Comparison of ENCODE assay signal across 25 cellular contexts in genomic region chr2:6928452-6928851, GRCh38. TPM values are rescaled to one million over a fixed set of nuclear protein-coding genes. Genes with fewer than 3 reads are reported as not detected.
A peak's percentile ranks its signal among the peaks of the same experiment; 100 is the strongest.
DNase-seq lines count a peak whose midpoint lies in the region; ATAC-seq and TF ChIP-seq lines count a peak whose summit lies in the region.
"Had no signal": no experiment of that assay in that cellular context is flagged by ENCODE, and none has a peak within 500 bp of the region (broad histone marks: within the 10 kb centered on the region; RNA-seq: fewer than 3 reads in every experiment).

No MANE protein-coding gene starts in this region.

- POLR2A ChIA-PET in activated naive CD8-positive, alpha-beta T cell treated with anti-CD3 and anti-CD28 coated beads, Interleukin-2, amount 10 ng/mL, durations not matched to agents 7 days and 5 days (lab: Charles Lee) = interaction anchor here (2.6 kb wide), 1 partner anchor 10 kb away, joined by 13 read pairs; no protein-coding TSS in a partner anchor
- POLR2A ChIA-PET in naive thymus-derived CD4-positive, alpha-beta T cell (lab: Charles Lee) = interaction anchor here (0.9 to 1.8 kb wide), 3 partner anchors 30 to 83 kb away, joined by 3 to 4 read pairs (median 3); no protein-coding TSS in a partner anchor

- peak overlapping the region; percentile 69 for H3K27ac ChIP-seq in C4-2B
- peak overlapping the region; percentile 50 for H3K27ac ChIP-seq in naive thymus-derived CD4-positive, alpha-beta T cell (ENCODE audit: low read depth, low read length)
- H3K27ac ChIP-seq in uterus = no peak overlapping the region
- H3K27ac ChIP-seq: esophagus squamous epithelium, skin epidermis, tibial artery, WERI-Rb-1 had no signal

- H3K9me3 Mint-ChIP-seq in activated CD4-positive, alpha-beta T cell treated with anti-CD3 and anti-CD28 coated beads, Interleukin-2, amount 10 ng/mL, durations not matched to agents 24 days and 14 days = peaks cover 14% of the 10 kb centered on the region
- H3K9me3 Mint-ChIP-seq in activated naive CD8-positive, alpha-beta T cell treated with anti-CD3 and anti-CD28 coated beads, Interleukin-2, amount 10 ng/mL, durations not matched to agents 7 days and 5 days = peaks cover 5% of the 10 kb centered on the region
- peaks cover 0 to 19% (median 9%) of the 10 kb centered on the region in 11 donors for H3K9me3 Mint-ChIP-seq in naive thymus-derived CD4-positive, alpha-beta T cell
- peaks cover 22% of the 10 kb centered on the region for H3K9me3 Mint-ChIP-seq in activated T-helper 2 cell treated with anti-CD3 and anti-CD28 coated beads, Interferon-gamma antibody, Interleukin-2, Interleukin-4, amounts not matched to agents 10 μg/mL and 5 μg/mL and 100 μg/mL, durations not matched to agents 14 hours and 24 hours and 36 hours
- H3K9me3 Mint-ChIP-seq: dendritic cell treated with granulocyte-macrophage colony-stimulating factor and Interleukin-4, amounts not matched to agents 40 ng/mL and 50 ng/mL, for 4 days had no signal

- CTCF ChIA-PET in naive thymus-derived CD4-positive, alpha-beta T cell (lab: Charles Lee) = no interaction called here

- peaks cover 0 to 3% (median 0%) of the 10 kb centered on the region in 3 experiments for H3K36me3 ChIP-seq in naive thymus-derived CD4-positive, alpha-beta T cell (ENCODE audit: control insufficient read depth in 2 of 3, insufficient read depth in 3 of 3, low read length in 3 of 3)
- H3K36me3 ChIP-seq in uterus = no peaks in the 10 kb centered on the region
- H3K36me3 ChIP-seq: esophagus squamous epithelium, heart right ventricle, tibial artery, WERI-Rb-1 had no signal

- intact Hi-C loops in activated CD4-positive, alpha-beta T cell treated with anti-CD3 and anti-CD28 coated beads, Interleukin-2, amount 10 ng/mL, durations not matched to agents 24 days and 14 days (cut with micrococcal nuclease) = no loop called here
- intact Hi-C loops in naive thymus-derived CD4-positive, alpha-beta T cell (cut with micrococcal nuclease) = no loop called here
- intact Hi-C loops in activated T-helper 2 cell treated with anti-CD3 and anti-CD28 coated beads, Interferon-gamma antibody, Interleukin-2, Interleukin-4, amounts not matched to agents 10 μg/mL and 5 μg/mL and 100 μg/mL, durations not matched to agents 14 hours and 24 hours and 36 hours (cut with micrococcal nuclease) = no loop called here
- intact Hi-C loops in uterus (cut with DNase I; ENCODE audit: low total_unique reads) = no loop called here

- H3K9me3 ChIP-seq in naive thymus-derived CD4-positive, alpha-beta T cell (ENCODE audit: control insufficient read depth in 2 of 3, low read length in 3 of 3) = no peaks in the 10 kb centered on the region
- H3K9me3 ChIP-seq in uterus = no peaks in the 10 kb centered on the region
- H3K9me3 ChIP-seq: esophagus squamous epithelium, tibial artery had no signal

- no peak for TF ChIP-seq POLR2A in uterus (IDR thresholded peaks at IDR 0.05)

- H3K27me3 Mint-ChIP-seq in activated CD4-positive, alpha-beta T cell treated with anti-CD3 and anti-CD28 coated beads, Interleukin-2, amount 10 ng/mL, durations not matched to agents 24 days and 14 days = no peaks in the 10 kb centered on the region
- no peaks in the 10 kb centered on the region for H3K27me3 Mint-ChIP-seq in activated naive CD8-positive, alpha-beta T cell treated with anti-CD3 and anti-CD28 coated beads, Interleukin-2, amount 10 ng/mL, durations not matched to agents 7 days and 5 days
- H3K27me3 Mint-ChIP-seq in naive thymus-derived CD4-positive, alpha-beta T cell = no peaks in the 10 kb centered on the region
- no peaks in the 10 kb centered on the region for H3K27me3 Mint-ChIP-seq in activated T-helper 2 cell treated with anti-CD3 and anti-CD28 coated beads, Interferon-gamma antibody, Interleukin-2, Interleukin-4, amounts not matched to agents 10 μg/mL and 5 μg/mL and 100 μg/mL, durations not matched to agents 14 hours and 24 hours and 36 hours (ENCODE audit: low read depth)
- H3K27me3 Mint-ChIP-seq: dendritic cell treated with granulocyte-macrophage colony-stimulating factor and Interleukin-4, amounts not matched to agents 40 ng/mL and 50 ng/mL, for 4 days had no signal

- H3K4me3 Mint-ChIP-seq in activated CD4-positive, alpha-beta T cell treated with anti-CD3 and anti-CD28 coated beads, Interleukin-2, amount 10 ng/mL, durations not matched to agents 24 days and 14 days = no peak overlapping the region
- H3K4me3 Mint-ChIP-seq in activated naive CD8-positive, alpha-beta T cell treated with anti-CD3 and anti-CD28 coated beads, Interleukin-2, amount 10 ng/mL, durations not matched to agents 7 days and 5 days = peak overlapping the region; percentile 24
- H3K4me3 Mint-ChIP-seq in naive thymus-derived CD4-positive, alpha-beta T cell = peak overlapping the region in 9 of 10 donors; percentile 2 to 75 (median 30)
- no peak overlapping the region for H3K4me3 Mint-ChIP-seq in activated T-helper 2 cell treated with anti-CD3 and anti-CD28 coated beads, Interferon-gamma antibody, Interleukin-2, Interleukin-4, amounts not matched to agents 10 μg/mL and 5 μg/mL and 100 μg/mL, durations not matched to agents 14 hours and 24 hours and 36 hours (ENCODE audit: low read depth)
- H3K4me3 Mint-ChIP-seq: dendritic cell treated with granulocyte-macrophage colony-stimulating factor and Interleukin-4, amounts not matched to agents 40 ng/mL and 50 ng/mL, for 4 days had no signal

- H3K4me1 Mint-ChIP-seq in activated CD4-positive, alpha-beta T cell treated with anti-CD3 and anti-CD28 coated beads, Interleukin-2, amount 10 ng/mL, durations not matched to agents 24 days and 14 days = peaks cover 36% of the 10 kb centered on the region
- H3K4me1 Mint-ChIP-seq in activated naive CD8-positive, alpha-beta T cell treated with anti-CD3 and anti-CD28 coated beads, Interleukin-2, amount 10 ng/mL, durations not matched to agents 7 days and 5 days = peaks cover 52% of the 10 kb centered on the region
- peaks cover 44 to 91% (median 87%) of the 10 kb centered on the region in 7 donors for H3K4me1 Mint-ChIP-seq in naive thymus-derived CD4-positive, alpha-beta T cell
- H3K4me1 Mint-ChIP-seq in activated T-helper 2 cell treated with anti-CD3 and anti-CD28 coated beads, Interferon-gamma antibody, Interleukin-2, Interleukin-4, amounts not matched to agents 10 μg/mL and 5 μg/mL and 100 μg/mL, durations not matched to agents 14 hours and 24 hours and 36 hours (ENCODE audit: low read depth) = peaks cover 39% of the 10 kb centered on the region

- no peak overlapping the region for H3K27ac Mint-ChIP-seq in activated CD4-positive, alpha-beta T cell treated with anti-CD3 and anti-CD28 coated beads, Interleukin-2, amount 10 ng/mL, durations not matched to agents 24 days and 14 days
- no peak overlapping the region for H3K27ac Mint-ChIP-seq in activated naive CD8-positive, alpha-beta T cell treated with anti-CD3 and anti-CD28 coated beads, Interleukin-2, amount 10 ng/mL, durations not matched to agents 7 days and 5 days
- H3K27ac Mint-ChIP-seq in naive thymus-derived CD4-positive, alpha-beta T cell = peak overlapping the region in 8 of 9 donors; percentile 8 to 89 (median 73)
- H3K27ac Mint-ChIP-seq in activated T-helper 2 cell treated with anti-CD3 and anti-CD28 coated beads, Interferon-gamma antibody, Interleukin-2, Interleukin-4, amounts not matched to agents 10 μg/mL and 5 μg/mL and 100 μg/mL, durations not matched to agents 14 hours and 24 hours and 36 hours = no peak overlapping the region
- H3K27ac Mint-ChIP-seq: dendritic cell treated with granulocyte-macrophage colony-stimulating factor and Interleukin-4, amounts not matched to agents 40 ng/mL and 50 ng/mL, for 4 days had no signal

- ATAC-seq in activated naive CD8-positive, alpha-beta T cell treated with anti-CD3 and anti-CD28 coated beads, Interleukin-2, amount 10 ng/mL, durations not matched to agents 7 days and 5 days (ENCODE audit: low read depth) = no peak
- ATAC-seq in naive thymus-derived CD4-positive, alpha-beta T cell = no peak
- ATAC-seq: heart right ventricle had no signal

- H3K36me3 Mint-ChIP-seq in activated CD4-positive, alpha-beta T cell treated with anti-CD3 and anti-CD28 coated beads, Interleukin-2, amount 10 ng/mL, durations not matched to agents 24 days and 14 days (ENCODE audit: low read depth) = peaks cover 60% of the 10 kb centered on the region
- peaks cover 77% of the 10 kb centered on the region for H3K36me3 Mint-ChIP-seq in activated naive CD8-positive, alpha-beta T cell treated with anti-CD3 and anti-CD28 coated beads, Interleukin-2, amount 10 ng/mL, durations not matched to agents 7 days and 5 days
- H3K36me3 Mint-ChIP-seq in naive thymus-derived CD4-positive, alpha-beta T cell = peaks cover 4 to 73% (median 41%) of the 10 kb centered on the region in 5 donors
- H3K36me3 Mint-ChIP-seq in activated T-helper 2 cell treated with anti-CD3 and anti-CD28 coated beads, Interferon-gamma antibody, Interleukin-2, Interleukin-4, amounts not matched to agents 10 μg/mL and 5 μg/mL and 100 μg/mL, durations not matched to agents 14 hours and 24 hours and 36 hours (ENCODE audit: low read depth) = peaks cover 65% of the 10 kb centered on the region

- H3K27me3 ChIP-seq in naive thymus-derived CD4-positive, alpha-beta T cell (ENCODE audit: control insufficient read depth in 2 of 2, insufficient read depth in 2 of 2, low read length in 2 of 2) = peaks cover 0 to 2% of the 10 kb centered on the region in 2 donors
- H3K27me3 ChIP-seq in uterus = no peaks in the 10 kb centered on the region
- H3K27me3 ChIP-seq: esophagus squamous epithelium, heart right ventricle, tibial artery had no signal

- DNase-seq in activated CD4-positive, alpha-beta T cell treated with anti-CD3 and anti-CD28 coated beads, Interleukin-2, amount 10 ng/mL, durations not matched to agents 24 days and 14 days = peak; percentile 36
- DNase-seq in activated CD4-positive, alpha-beta T cell treated with anti-CD3 and anti-CD28 coated beads, Interleukin-2, amount 50 U/mL, for 48 hours = no peak
- no peak for DNase-seq in activated naive CD8-positive, alpha-beta T cell treated with anti-CD3 and anti-CD28 coated beads, Interleukin-2, amount 10 ng/mL, durations not matched to agents 7 days and 5 days
- no peak for DNase-seq in naive thymus-derived CD4-positive, alpha-beta T cell
- no peak for DNase-seq in NCI-H82 (lab: John Stamatoyannopoulos, UW)
- no peak for DNase-seq in activated T-helper 2 cell treated with anti-CD3 and anti-CD28 coated beads, Interferon-gamma antibody, Interleukin-2, Interleukin-4, amounts not matched to agents 10 μg/mL and 5 μg/mL and 100 μg/mL, durations not matched to agents 14 hours and 24 hours and 36 hours (ENCODE audit: low spot score)
- DNase-seq in uterus = no peak
- DNase-seq: activated CD4-positive, alpha-beta T cell treated with anti-CD3 and anti-CD28 coated beads, Interleukin-2, amount 50 U/mL, for 4 hours; activated CD8-positive, alpha-beta memory T cell treated with anti-CD3 and anti-CD28 coated beads, Interleukin-2, amount 50 U/mL, for 4 hours; activated gamma-delta T cell; anterior cingulate cortex; DMS153; esophagus squamous epithelium; foreskin melanocyte; heart right ventricle; NCI-H1092 treated with DMSO at 0.1 percent for 48 hours; NCI-H187; NCI-H524 treated with DMSO at 0.1 percent for 48 hours; NK-92 treated with Interleukin-12 subunit alpha and Interleukin-12 subunit beta, amount 100 ng/mL, for 24 hours; Right ventricle myocardium superior; tibial artery; WERI-Rb-1 had no signal

- TF ChIP-seq CTCF in C4-2B (conservative IDR thresholded peaks at IDR 0.05) (no peak), uterus (IDR thresholded peaks at IDR 0.05) (no peak)

- H3K4me1 ChIP-seq in naive thymus-derived CD4-positive, alpha-beta T cell (ENCODE audit: control insufficient read depth in 2 of 2, insufficient read depth in 2 of 2, low read length in 2 of 2) = peaks cover 0 to 53% of the 10 kb centered on the region in 2 donors
- peaks cover 0 to 5% of the 10 kb centered on the region in 2 donors for H3K4me1 ChIP-seq in uterus
- H3K4me1 ChIP-seq: tibial artery had no signal

- no peak overlapping the region for H3K4me3 ChIP-seq in naive thymus-derived CD4-positive, alpha-beta T cell (ENCODE audit: low read length)
- H3K4me3 ChIP-seq in uterus = no peak overlapping the region
- H3K4me3 ChIP-seq: esophagus squamous epithelium, heart right ventricle, skin epidermis, tibial artery had no signal

RNA-seq across cellular contexts. Expression of gene RNF144A, which starts 11.2 kb away (rescaled TPM):
- 22.1 and 23.0 TPM in 2 replicates for total RNA-seq in activated CD4-positive, alpha-beta T cell treated with anti-CD3 and anti-CD28 coated beads, Interleukin-2, amount 10 ng/mL, durations not matched to agents 24 days and 14 days
- 10 to 100 TPM; 78.7 to 91.1 TPM for total RNA-seq in activated naive CD8-positive, alpha-beta T cell treated with anti-CD3 and anti-CD28 coated beads, Interleukin-2, amount 10 ng/mL, durations not matched to agents 7 days and 5 days
- 10 to 100 TPM; 40.0 to 74.4 (median 61.2) TPM for total RNA-seq in naive thymus-derived CD4-positive, alpha-beta T cell
- 10 to 100 TPM; 21.2 to 23.5 TPM for polyA plus RNA-seq in naive thymus-derived CD4-positive, alpha-beta T cell
- 19.9 and 20.0 TPM in 2 replicates for total RNA-seq in activated T-helper 2 cell treated with anti-CD3 and anti-CD28 coated beads, Interferon-gamma antibody, Interleukin-2, Interleukin-4, amounts not matched to agents 10 μg/mL and 5 μg/mL and 100 μg/mL, durations not matched to agents 14 hours and 24 hours and 36 hours
- 100 to 1,000 TPM in 1 of 4 donors, 10 to 100 TPM in 3; 22.5 to 103 (median 63.0) TPM for total RNA-seq in uterus

RNA-seq across cellular contexts. Expression of gene RSAD2, which starts 50.9 kb away (rescaled TPM):
- 2.0 and 2.4 TPM in 2 replicates for total RNA-seq in activated CD4-positive, alpha-beta T cell treated with anti-CD3 and anti-CD28 coated beads, Interleukin-2, amount 10 ng/mL, durations not matched to agents 24 days and 14 days
- 100 to 1,000 TPM; 104 to 105 TPM for total RNA-seq in activated naive CD8-positive, alpha-beta T cell treated with anti-CD3 and anti-CD28 coated beads, Interleukin-2, amount 10 ng/mL, durations not matched to agents 7 days and 5 days
- total RNA-seq in naive thymus-derived CD4-positive, alpha-beta T cell = 10 to 100 TPM in 1 of 5 experiments, 1 to 10 TPM in 4; 5.0 to 72.6 (median 5.6) TPM
- 10 to 100 TPM in 1 of 2 donors, 1 to 10 TPM in 1; 8.2 to 15.0 TPM for polyA plus RNA-seq in naive thymus-derived CD4-positive, alpha-beta T cell
- 2.0 and 2.2 TPM in 2 replicates for total RNA-seq in activated T-helper 2 cell treated with anti-CD3 and anti-CD28 coated beads, Interferon-gamma antibody, Interleukin-2, Interleukin-4, amounts not matched to agents 10 μg/mL and 5 μg/mL and 100 μg/mL, durations not matched to agents 14 hours and 24 hours and 36 hours
- total RNA-seq in uterus = 10 to 100 TPM in 2 of 4 donors, under 1 TPM in 2; 0.29 to 14.7 (median 6.3) TPM

Comparison
In these comparisons a context has a peak if more than half of its experiments do, and no peak if none do; other contexts are left out.
1. H3K27ac Mint-ChIP-seq: peak in naive thymus-derived CD4-positive, alpha-beta T cell (8 of 9); none in activated CD4-positive, alpha-beta T cell treated with anti-CD3 and anti-CD28 coated beads, Interleukin-2, amount 10 ng/mL, durations not matched to agents 24 days and 14 days (single experiment), activated naive CD8-positive, alpha-beta T cell treated with anti-CD3 and anti-CD28 coated beads, Interleukin-2, amount 10 ng/mL, durations not matched to agents 7 days and 5 days (single experiment) and activated T-helper 2 cell treated with anti-CD3 and anti-CD28 coated beads, Interferon-gamma antibody, Interleukin-2, Interleukin-4, amounts not matched to agents 10 μg/mL and 5 μg/mL and 100 μg/mL, durations not matched to agents 14 hours and 24 hours and 36 hours (single experiment).
2. H3K4me3 Mint-ChIP-seq: peak in activated naive CD8-positive, alpha-beta T cell treated with anti-CD3 and anti-CD28 coated beads, Interleukin-2, amount 10 ng/mL, durations not matched to agents 7 days and 5 days (single experiment) and naive thymus-derived CD4-positive, alpha-beta T cell (9 of 10); none in activated CD4-positive, alpha-beta T cell treated with anti-CD3 and anti-CD28 coated beads, Interleukin-2, amount 10 ng/mL, durations not matched to agents 24 days and 14 days (single experiment) and activated T-helper 2 cell treated with anti-CD3 and anti-CD28 coated beads, Interferon-gamma antibody, Interleukin-2, Interleukin-4, amounts not matched to agents 10 μg/mL and 5 μg/mL and 100 μg/mL, durations not matched to agents 14 hours and 24 hours and 36 hours (single experiment).
3. H3K27ac ChIP-seq: peak in C4-2B (single experiment) and naive thymus-derived CD4-positive, alpha-beta T cell (single experiment); none in uterus (0 of 2).